1 cellular context compared by ENCODE assay signal in genomic region chr9:126151031-126151670, GRCh38.
TF ChIP-seq lines count a peak whose summit lies in the region.

No MANE protein-coding gene starts in this region.

TF ChIP-seq in HepG2, 621 proteins besides CTCF, POLR2A, EP300 and RAD21 (continued from another document and continues in another):
- TF ChIP-seq AHDC1 (CRISPR knock-in tag; IDR thresholded peaks at IDR 0.05; ENCODE audit: borderline replicate concordance): peak; percentile 69; the same call in 1 of the 2 replicates
- no peak for TF ChIP-seq REST (IDR thresholded peaks at IDR 0.05; ENCODE audit: borderline replicate concordance in 1 of 2, low read depth in 1 of 2, low read length in 2 of 2)
- TF ChIP-seq RORA (CRISPR knock-in tag; IDR thresholded peaks at IDR 0.05): no peak
- 0 out of 2 replicates have a peak, but pooled peaks have one; percentile 37 for TF ChIP-seq SMAD3 (CRISPR knock-in tag; IDR thresholded peaks at IDR 0.05)
- TF ChIP-seq PAF1 (CRISPR knock-in tag; IDR thresholded peaks at IDR 0.05): no peak
- no peak for TF ChIP-seq ARHGAP35 (CRISPR knock-in tag; IDR thresholded peaks at IDR 0.05; ENCODE audit: borderline replicate concordance)
- peak; percentile 71 for TF ChIP-seq HDAC1 (CRISPR knock-in tag; IDR thresholded peaks at IDR 0.05)
- TF ChIP-seq DMAP1 (CRISPR knock-in tag; IDR thresholded peaks at IDR 0.05): no peak; the same call in 1 of the 2 replicates
- no peak for TF ChIP-seq PAX8 (CRISPR knock-in tag; IDR thresholded peaks at IDR 0.05; ENCODE audit: borderline replicate concordance)
- TF ChIP-seq ZNF777 (CRISPR knock-in tag; IDR thresholded peaks at IDR 0.05): no peak
- TF ChIP-seq ZNF230 (CRISPR knock-in tag; IDR thresholded peaks at IDR 0.05): no peak
- TF ChIP-seq PRDM10 (CRISPR knock-in tag; IDR thresholded peaks at IDR 0.05; ENCODE audit: low read depth): no peak
- TF ChIP-seq ZNF264 (CRISPR knock-in tag; IDR thresholded peaks at IDR 0.05): no peak
- no peak for TF ChIP-seq ZNF484 (CRISPR knock-in tag; IDR thresholded peaks at IDR 0.05; ENCODE audit: borderline replicate concordance, low read depth)
- TF ChIP-seq SMYD3 (CRISPR knock-in tag; IDR thresholded peaks at IDR 0.05): no peak
- no peak for TF ChIP-seq ZSCAN22 (CRISPR knock-in tag; IDR thresholded peaks at IDR 0.05)
- no peak for TF ChIP-seq HHEX (CRISPR knock-in tag; IDR thresholded peaks at IDR 0.05)
- TF ChIP-seq ZNF761 (CRISPR knock-in tag; conservative IDR thresholded peaks at IDR 0.05): no peak
- peak; percentile 44; the same call in 1 of the 2 replicates for TF ChIP-seq NR2F2 (IDR thresholded peaks at IDR 0.05; ENCODE audit: borderline replicate concordance, low read depth)
- TF ChIP-seq ZNF605 (CRISPR knock-in tag; IDR thresholded peaks at IDR 0.05): 0 out of 2 replicates have a peak, but pooled peaks have one; percentile 43
- TF ChIP-seq ZNF292 (CRISPR knock-in tag; IDR thresholded peaks at IDR 0.05; ENCODE audit: borderline replicate concordance, low read depth): 0 out of 2 replicates have a peak, but pooled peaks have one; percentile 38
- TF ChIP-seq ZNF501 (CRISPR knock-in tag; IDR thresholded peaks at IDR 0.05): no peak; the same call in 1 of the 2 replicates
- TF ChIP-seq JUNB (CRISPR knock-in tag; IDR thresholded peaks at IDR 0.05; ENCODE audit: borderline replicate concordance): no peak
- no peak for TF ChIP-seq RFXAP (CRISPR knock-in tag; IDR thresholded peaks at IDR 0.05; ENCODE audit: borderline replicate concordance)
- peak; percentile 60 for TF ChIP-seq FOSL2 (CRISPR knock-in tag; IDR thresholded peaks at IDR 0.05)
- 0 out of 4 replicates have a peak, but pooled peaks of 1 of the 2 experiments have one; percentile 12 for TF ChIP-seq ATF4 (CRISPR knock-in tag; IDR thresholded peaks at IDR 0.05)
- TF ChIP-seq KLF11 (CRISPR knock-in tag; IDR thresholded peaks at IDR 0.05): 0 out of 2 replicates have a peak, but pooled peaks have one; percentile 14
- no peak for TF ChIP-seq ZNF30 (CRISPR knock-in tag; IDR thresholded peaks at IDR 0.05)
- no peak for TF ChIP-seq NKX3-1 (CRISPR knock-in tag; IDR thresholded peaks at IDR 0.05)
- no peak for TF ChIP-seq FOXK1 (CRISPR knock-in tag; IDR thresholded peaks at IDR 0.05; ENCODE audit: borderline replicate concordance, low read depth)
- TF ChIP-seq ZNF331 (CRISPR knock-in tag; IDR thresholded peaks at IDR 0.05): peak; percentile 45; the same call in 1 of the 2 replicates
- 0 out of 2 replicates have a peak, but pooled peaks have one; percentile 17 for TF ChIP-seq ZFY (CRISPR knock-in tag; IDR thresholded peaks at IDR 0.05)
- no peak for TF ChIP-seq TARDBP (CRISPR knock-in tag; IDR thresholded peaks at IDR 0.05)
- no peak for TF ChIP-seq AGO2 (optimal IDR thresholded peaks at IDR 0.05; ENCODE audit: low read depth, low read length)
- no peak for TF ChIP-seq MEIS1 (CRISPR knock-in tag; IDR thresholded peaks at IDR 0.05; ENCODE audit: borderline replicate concordance)
- TF ChIP-seq ZSCAN25 (CRISPR knock-in tag; IDR thresholded peaks at IDR 0.05): no peak
- no peak for TF ChIP-seq DZIP1 (CRISPR knock-in tag; IDR thresholded peaks at IDR 0.05)
- no peak for TF ChIP-seq MTA3 (CRISPR knock-in tag; IDR thresholded peaks at IDR 0.05)
- no peak for TF ChIP-seq HOXA7 (CRISPR knock-in tag; IDR thresholded peaks at IDR 0.05)
- TF ChIP-seq KDM5B (CRISPR knock-in tag; IDR thresholded peaks at IDR 0.05; ENCODE audit: borderline replicate concordance): no peak
- TF ChIP-seq HNF4G (IDR thresholded peaks at IDR 0.05; ENCODE audit: borderline replicate concordance, low read depth, low read length): peak; percentile 75; the same call in 1 of the 2 replicates
- no peak for TF ChIP-seq HNF4G (CRISPR knock-in tag; IDR thresholded peaks at IDR 0.05; ENCODE audit: borderline replicate concordance, low read depth)
- peak; percentile 80 for TF ChIP-seq RARA (CRISPR knock-in tag; IDR thresholded peaks at IDR 0.05)
- TF ChIP-seq SMAD1 (CRISPR knock-in tag; IDR thresholded peaks at IDR 0.05; ENCODE audit: borderline replicate concordance, low read depth): no peak
- no peak for TF ChIP-seq ZBTB39 (CRISPR knock-in tag; IDR thresholded peaks at IDR 0.05)
- TF ChIP-seq CENPT (CRISPR knock-in tag; IDR thresholded peaks at IDR 0.05; ENCODE audit: low read depth): no peak
- TF ChIP-seq ZNF382 (CRISPR knock-in tag; IDR thresholded peaks at IDR 0.05; ENCODE audit: borderline replicate concordance): no peak
- no peak for TF ChIP-seq REL (CRISPR knock-in tag; conservative IDR thresholded peaks at IDR 0.05)
- no peak for TF ChIP-seq ATF5 (CRISPR knock-in tag; IDR thresholded peaks at IDR 0.05; ENCODE audit: low read depth)
